In the genomic region with DNA sequence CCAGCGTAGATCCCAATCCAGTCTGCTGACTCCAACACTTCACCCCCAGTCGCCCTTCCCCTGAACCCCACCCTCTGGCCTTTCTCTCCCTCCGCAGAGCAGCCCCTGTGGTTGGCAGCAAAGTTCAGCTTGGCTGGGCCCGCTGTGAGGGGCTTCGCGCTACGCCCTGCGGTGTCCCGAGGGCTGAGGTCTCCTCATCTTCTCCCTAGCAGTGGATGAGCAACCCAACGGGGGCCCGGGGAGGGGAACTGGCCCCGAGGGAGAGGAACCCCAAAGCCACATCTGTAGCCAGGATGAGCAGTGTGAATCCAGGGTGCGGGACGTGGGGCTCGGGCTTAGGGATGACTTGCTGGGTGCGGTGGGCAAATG, we compare ENCODE assay signal across 17 cellular contexts. TPM values are rescaled to one million over a fixed set of nuclear protein-coding genes. Genes with fewer than 3 reads are reported as not detected.
A peak's percentile ranks its signal among the peaks of the same experiment; 100 is the strongest.
DNase-seq lines count a peak whose midpoint lies in the region; ATAC-seq and TF ChIP-seq lines count a peak whose summit lies in the region.
"Had no signal": no experiment of that assay in that cellular context is flagged by ENCODE, and none has a peak within 500 bp of the region (broad histone marks: within the 10 kb centered on the region; RNA-seq: fewer than 3 reads in every experiment).

No MANE protein-coding gene starts in this region.

- H3K27me3 ChIP-seq in gastroesophageal sphincter = peaks cover 95% of the 10 kb centered on the region
- H3K27me3 ChIP-seq in trophoblast cell (ENCODE audit: insufficient read depth, low read length) = peaks cover 5% of the 10 kb centered on the region
- H3K27me3 ChIP-seq in tibial artery = peaks cover 0 to 94% of the 10 kb centered on the region in 2 donors
- H3K27me3 ChIP-seq: pancreas had no signal

- ATAC-seq in gastroesophageal sphincter (no peak), GM21367 (IDR thresholded peaks at IDR 0.05; ENCODE audit: unreplicated experiment) (no peak)
- no peak for ATAC-seq in stimulated activated naive CD8-positive, alpha-beta T cell treated with anti-CD3 and anti-CD28 coated beads, Interleukin-15, Interleukin-2, amounts not matched to agents 100 U/mL and 50 U/mL, for 24 hours
- ATAC-seq in activated CD8-positive, alpha-beta memory T cell treated with anti-CD3 and anti-CD28 coated beads, Interleukin-2, amount 10 ng/mL, durations not matched to agents 7 days and 5 days = no peak
- ATAC-seq: HCT116; pancreas; stimulated activated naive CD8-positive, alpha-beta T cell treated with anti-CD3 and anti-CD28 coated beads, Interleukin-15, amount 100 ng/mL, for 72 hours had no signal

- H2BK5ac ChIP-seq in trophoblast cell (ENCODE audit: low read depth, low read length, poor library complexity) = no peak overlapping the region

- H3K9me3 ChIP-seq in gastroesophageal sphincter (no peaks in the 10 kb centered on the region), trophoblast cell (ENCODE audit: insufficient read depth, low read depth, low read length) (peaks cover 2% of the 10 kb centered on the region), tibial artery (no peaks in the 10 kb centered on the region)
- H3K9me3 ChIP-seq: pancreas had no signal

- no peak overlapping the region for H2AFZ ChIP-seq in trophoblast cell (ENCODE audit: insufficient read depth, low read length, poor library complexity)

- no peak for TF ChIP-seq CTCF in gastroesophageal sphincter (IDR thresholded peaks at IDR 0.05)
- no peak for TF ChIP-seq CTCF in tibial artery (IDR thresholded peaks at IDR 0.05)

- H3K4me3 ChIP-seq in gastroesophageal sphincter (peak overlapping the region; percentile 14 to 57), trophoblast cell (ENCODE audit: low read depth, low read length) (no peak overlapping the region), tibial artery (peak overlapping the region; percentile 41 to 46)

- H3K36me3 Mint-ChIP-seq in activated CD8-positive, alpha-beta memory T cell treated with anti-CD3 and anti-CD28 coated beads, Interleukin-2, amount 10 ng/mL, durations not matched to agents 7 days and 5 days = no peaks in the 10 kb centered on the region

- H3K79me1 ChIP-seq in trophoblast cell (ENCODE audit: low read length) = peaks cover 3% of the 10 kb centered on the region

- no peak overlapping the region for H3K27ac Mint-ChIP-seq in activated CD8-positive, alpha-beta memory T cell treated with anti-CD3 and anti-CD28 coated beads, Interleukin-2, amount 10 ng/mL, durations not matched to agents 7 days and 5 days
- H3K27ac Mint-ChIP-seq: stimulated activated naive CD8-positive, alpha-beta T cell treated with anti-CD3 and anti-CD28 coated beads, Interleukin-15, amount 100 ng/mL, for 72 hours had no signal

- no peaks in the 10 kb centered on the region for H3K79me2 ChIP-seq in trophoblast cell (ENCODE audit: control insufficient read depth, insufficient read depth, low read length, poor library complexity)

- H4K91ac ChIP-seq in trophoblast cell (ENCODE audit: low read depth, low read length) = peak overlapping the region; percentile 23

- H3K27ac ChIP-seq in caudate nucleus (ENCODE audit: low read depth, low read length) (peak overlapping the region; percentile 79), gastroesophageal sphincter (peak overlapping the region in 3 of 4 donors; percentile 68 to 72 (median 70)), trophoblast cell (ENCODE audit: low read depth, low read length) (no peak overlapping the region), tibial artery (peak overlapping the region in 1 of 2 donors; percentile 6)

- H3K23ac ChIP-seq in trophoblast cell (ENCODE audit: low read length) = no peak overlapping the region

- H3K27me3 Mint-ChIP-seq in activated CD8-positive, alpha-beta memory T cell treated with anti-CD3 and anti-CD28 coated beads, Interleukin-2, amount 10 ng/mL, durations not matched to agents 7 days and 5 days = peaks cover 20% of the 10 kb centered on the region

- H2BK120ac ChIP-seq in trophoblast cell (ENCODE audit: insufficient read depth, low read length, poor library complexity) = no peak overlapping the region

- no peak overlapping the region for H3K4me3 Mint-ChIP-seq in activated CD8-positive, alpha-beta memory T cell treated with anti-CD3 and anti-CD28 coated beads, Interleukin-2, amount 10 ng/mL, durations not matched to agents 7 days and 5 days
- H3K4me3 Mint-ChIP-seq: stimulated activated naive CD8-positive, alpha-beta T cell treated with anti-CD3 and anti-CD28 coated beads, Interleukin-15, amount 100 ng/mL, for 72 hours had no signal

- intact Hi-C loops in tibial artery (cut with DNase I; ENCODE audit: low total_unique reads) = no loop called here

- no peak overlapping the region for H3K18ac ChIP-seq in trophoblast cell (ENCODE audit: low read length)

- no peak overlapping the region for H4K12ac ChIP-seq in trophoblast cell (ENCODE audit: low read depth, low read length)

- no peak overlapping the region for H3K14ac ChIP-seq in trophoblast cell (ENCODE audit: low read length)

- H2BK12ac ChIP-seq in trophoblast cell (ENCODE audit: low read length) = no peak overlapping the region

- no peak overlapping the region for H4K8ac ChIP-seq in trophoblast cell (ENCODE audit: low read depth, low read length)

- peaks cover 0 to 18% (median 5%) of the 10 kb centered on the region in 3 donors for H3K4me1 ChIP-seq in gastroesophageal sphincter
- peaks cover 3 to 5% of the 10 kb centered on the region in 2 experiments for H3K4me1 ChIP-seq in trophoblast cell (ENCODE audit: control insufficient read depth in 1 of 2, insufficient read depth in 2 of 2, low read length in 2 of 2)
- peaks cover 0 to 16% (median 10%) of the 10 kb centered on the region in 4 donors for H3K4me1 ChIP-seq in tibial artery
- H3K4me1 ChIP-seq: pancreas had no signal

- WGBS in gastroesophageal sphincter (ENCODE audit: low coverage in 1 of 2), 2 donors = 88% methylated on average over 3 of the region's 16 CpGs; no CpG with 5 or more reads in 1 of the 2 donors
- no CpG with 5 or more reads among the region's 16 CpGs for WGBS in trophoblast cell (ENCODE audit: extremely low coverage, insufficient coverage, insufficient read length)

- H3K9me3 Mint-ChIP-seq in activated CD8-positive, alpha-beta memory T cell treated with anti-CD3 and anti-CD28 coated beads, Interleukin-2, amount 10 ng/mL, durations not matched to agents 7 days and 5 days (ENCODE audit: low read depth) = no peaks in the 10 kb centered on the region
- H3K9me3 Mint-ChIP-seq: stimulated activated naive CD8-positive, alpha-beta T cell treated with anti-CD3 and anti-CD28 coated beads, Interleukin-15, amount 100 ng/mL, for 72 hours had no signal

- no peak overlapping the region for H3K9ac ChIP-seq in trophoblast cell (ENCODE audit: low read length)

- H2AK5ac ChIP-seq in trophoblast cell (ENCODE audit: low read length) = no peak overlapping the region

- no peak overlapping the region for H3K4me2 ChIP-seq in trophoblast cell (ENCODE audit: low read length)

- DNase-seq in caudate nucleus (lab: John Stamatoyannopoulos, UW) (no peak), trophoblast cell (no peak), tibial artery (no peak), NCI-H1105 (lab: John Stamatoyannopoulos, UW) (no peak)
- DNase-seq in stimulated activated naive CD8-positive, alpha-beta T cell treated with anti-CD3 and anti-CD28 coated beads, Interleukin-15, Interleukin-2, amounts not matched to agents 100 U/mL and 50 U/mL, for 24 hours = no peak
- no peak for DNase-seq in activated CD8-positive, alpha-beta memory T cell treated with anti-CD3 and anti-CD28 coated beads, Interleukin-2, amount 10 ng/mL, durations not matched to agents 7 days and 5 days
- DNase-seq: activated effector memory CD4-positive, alpha-beta T cell treated with anti-CD3 and anti-CD28 coated beads, Interleukin-2, amount 50 U/mL, for 16 hours; amygdala; MM.1S; NCI-H1930; NCI-H510A treated with DMSO at 0.1 percent for 48 hours; SIG-M5; stimulated activated naive CD8-positive, alpha-beta T cell treated with anti-CD3 and anti-CD28 coated beads, Interleukin-15, amount 100 ng/mL, for 72 hours had no signal

- CTCF ChIA-PET in activated CD8-positive, alpha-beta memory T cell treated with anti-CD3 and anti-CD28 coated beads, Interleukin-2, amount 10 ng/mL, durations not matched to agents 7 days and 5 days (lab: Charles Lee) = interaction anchor here (2.2 kb wide), 1 partner anchor 178 kb away, joined by 8 read pairs; no protein-coding TSS in a partner anchor

- H3K36me3 ChIP-seq in gastroesophageal sphincter (no peaks in the 10 kb centered on the region), trophoblast cell (ENCODE audit: control insufficient read depth in 1 of 2, insufficient read depth in 2 of 2, low read length in 2 of 2) (no peaks in the 10 kb centered on the region), tibial artery (peaks cover 0 to 17% (median 0%) of the 10 kb centered on the region in 3 donors)
- H3K36me3 ChIP-seq: pancreas had no signal

- peaks cover 5% of the 10 kb centered on the region for H3K4me1 Mint-ChIP-seq in activated CD8-positive, alpha-beta memory T cell treated with anti-CD3 and anti-CD28 coated beads, Interleukin-2, amount 10 ng/mL, durations not matched to agents 7 days and 5 days

- TF ChIP-seq EP300 in gastroesophageal sphincter (IDR thresholded peaks at IDR 0.05) = no peak

- no peak for TF ChIP-seq POLR2A in gastroesophageal sphincter (IDR thresholded peaks at IDR 0.05)

- H3K4ac ChIP-seq in trophoblast cell (ENCODE audit: low read depth, low read length) = no peak overlapping the region

RNA-seq across cellular contexts. Expression of a gene that starts 0.6 kb away (rescaled TPM):
- total RNA-seq in gastroesophageal sphincter = 10 to 100 TPM; 38.8 to 81.0 (median 56.4) TPM
- polyA plus RNA-seq in trophoblast cell (2013) = 29.6 and 29.9 TPM in 2 replicates
- 1 to 10 TPM in 1 of 2 experiments, under 1 TPM in 1; 0.29 to 1.1 TPM for total RNA-seq in activated CD8-positive, alpha-beta memory T cell treated with anti-CD3 and anti-CD28 coated beads, Interleukin-2, amount 10 ng/mL, durations not matched to agents 7 days and 5 days

RNA-seq across cellular contexts. Expression of a gene that starts 24.0 kb away (rescaled TPM):
- 10 to 100 TPM; 28.8 to 43.6 (median 38.4) TPM for total RNA-seq in gastroesophageal sphincter
- 16.6 and 17.1 TPM in 2 replicates for polyA plus RNA-seq in trophoblast cell (2013)
- 10 to 100 TPM; 16.9 to 20.5 TPM for total RNA-seq in activated CD8-positive, alpha-beta memory T cell treated with anti-CD3 and anti-CD28 coated beads, Interleukin-2, amount 10 ng/mL, durations not matched to agents 7 days and 5 days

RNA-seq across cellular contexts. Expression of a gene that starts 49.1 kb away (rescaled TPM):
- total RNA-seq in gastroesophageal sphincter = 10 to 100 TPM in 2 of 4 donors, 1 to 10 TPM in 2; 7.8 to 24.4 (median 11.2) TPM
- 29.3 and 30.2 TPM in 2 replicates for polyA plus RNA-seq in trophoblast cell (2013)
- not detected for total RNA-seq in activated CD8-positive, alpha-beta memory T cell treated with anti-CD3 and anti-CD28 coated beads, Interleukin-2, amount 10 ng/mL, durations not matched to agents 7 days and 5 days

Comparison
In these comparisons a context has a peak if more than half of its experiments do, and no peak if none do; other contexts are left out.
1. RNA of a gene that starts 0.6 kb away (total RNA-seq): 38.8 to 81.0 TPM in gastroesophageal sphincter; 0.29 to 1.1 TPM in activated CD8-positive, alpha-beta memory T cell treated with anti-CD3 and anti-CD28 coated beads, Interleukin-2, amount 10 ng/mL, durations not matched to agents 7 days and 5 days; every median in the first group is over 10 times any median in the second.
2. RNA of a gene that starts 49.1 kb away (total RNA-seq): 7.8 to 24.4 TPM in gastroesophageal sphincter; not detected in activated CD8-positive, alpha-beta memory T cell treated with anti-CD3 and anti-CD28 coated beads, Interleukin-2, amount 10 ng/mL, durations not matched to agents 7 days and 5 days; every median in the first group is over 4 times any median in the second.